ENCODE assay signal across 20 cellular contexts in genomic region chr16:55613578-55614333, GRCh38. TPM values are rescaled to one million over a fixed set of nuclear protein-coding genes. Genes with fewer than 3 reads are reported as not detected.
"Had no signal": no experiment of that assay in that cellular context is flagged by ENCODE, and none has a peak within 500 bp of the region (broad histone marks: within the 10 kb centered on the region; RNA-seq: fewer than 3 reads in every experiment).

No MANE protein-coding gene starts in this region.

- H3K27me3 ChIP-seq: colonic mucosa, esophagus muscularis mucosa had no signal

- H3K9me3 ChIP-seq: colonic mucosa had no signal

- H3K36me3 ChIP-seq: colonic mucosa, esophagus muscularis mucosa, heart left ventricle had no signal

- H3K4me3 ChIP-seq: colonic mucosa, dorsolateral prefrontal cortex, esophagus muscularis mucosa, heart left ventricle, lung had no signal

- DNase-seq: colonic mucosa; dorsolateral prefrontal cortex; effector CD8-positive, alpha-beta T cell; foreskin fibroblast; heart left ventricle; hippocampal formation; left colon; left ventricle myocardium superior; naive thymus-derived CD4-positive, alpha-beta T cell; nephron progenitor cell; posterior cingulate gyrus; stimulated activated naive CD4-positive, alpha-beta T cell; trophoblast cell had no signal

- H3K27ac ChIP-seq: colonic mucosa, dorsolateral prefrontal cortex, epithelial cell of prostate, esophagus muscularis mucosa, heart left ventricle had no signal

- H3K4me1 ChIP-seq: colonic mucosa, esophagus muscularis mucosa, heart left ventricle had no signal

RNA-seq across cellular contexts. Expression of gene SLC6A2, which starts 42.0 kb away (rescaled TPM):
- total RNA-seq: kidney epithelial cell; left ventricle myocardium superior; mononuclear cell; naive thymus-derived CD4-positive, alpha-beta T cell; pulmonary artery endothelial cell had no signal

RNA-seq across cellular contexts. Expression of gene CAPNS2, which starts 47.3 kb away (rescaled TPM):
- total RNA-seq: kidney epithelial cell, left ventricle myocardium superior, mononuclear cell, skeletal muscle tissue had no signal
